In genomic region chr2:204177977-204178522, GRCh38 we compare ENCODE assay signal across 8 cellular contexts.
DNase-seq lines count a peak whose midpoint lies in the region; ATAC-seq and TF ChIP-seq lines count a peak whose summit lies in the region.

No MANE protein-coding gene starts in this region.

- no peak for TF ChIP-seq POLR2A in prostate gland (IDR thresholded peaks at IDR 0.05)

- H3K4me3 ChIP-seq in fibroblast of pulmonary artery (replicated peaks; ENCODE audit: low read depth, low read length) = no peak overlapping the region
- no peak overlapping the region for H3K4me3 ChIP-seq in prostate gland

- intact Hi-C loops in prostate gland (cut with DNase I) = no loop called here

- H3K27me3 ChIP-seq in prostate gland (replicated peaks; ENCODE audit: insufficient read depth) = no peaks in the 10 kb centered on the region

- no peak overlapping the region for H3K27ac ChIP-seq in prostate gland

- DNase-seq in EL (peak; percentile 22), MV-4-11 (lab: John Stamatoyannopoulos, UW) (peak; percentile 22), fibroblast of pulmonary artery (ENCODE audit: low read depth) (peak; percentile 16), prostate gland (ENCODE audit: low spot score) (peak; percentile 10), A172 (ENCODE audit: low spot score) (no peak)
- DNase-seq in activated CD8-positive, alpha-beta memory T cell treated with anti-CD3 and anti-CD28 coated beads, Interleukin-2, amount 50 U/mL, for 24 hours (ENCODE audit: extremely low read depth) = peak; percentile 43

- peak; percentile 73 for ATAC-seq in GM21717 (IDR thresholded peaks at IDR 0.05; ENCODE audit: unreplicated experiment)
- no peak for ATAC-seq in GM18502 (IDR thresholded peaks at IDR 0.05; ENCODE audit: poor library complexity, unreplicated experiment)

- no peaks in the 10 kb centered on the region for H3K36me3 ChIP-seq in prostate gland

- no peaks in the 10 kb centered on the region for H3K9me3 ChIP-seq in prostate gland

- H3K4me1 ChIP-seq in prostate gland (replicated peaks) = no peaks in the 10 kb centered on the region

- TF ChIP-seq CTCF in fibroblast of pulmonary artery (IDR thresholded peaks at IDR 0.05; ENCODE audit: low read length, missing control alignments) (peak; percentile 48), prostate gland (IDR thresholded peaks at IDR 0.05) (peak; percentile 26 to 53 (median 36))

- WGBS in prostate gland = 60% methylated on average over 3 of the region's 3 CpGs
